Comparison of ENCODE assay signal across 1 cellular context in genomic region chr16:3713587-3714242, GRCh38.
TF ChIP-seq lines count a peak whose summit lies in the region.

No MANE protein-coding gene starts in this region.

TF ChIP-seq in WTC11, 78 proteins besides CTCF, POLR2A, EP300 and RAD21 (continued from another document):
- TF ChIP-seq FOXP4 (CRISPR knock-in tag; IDR thresholded peaks at IDR 0.05) (no peak), PRRX2 (CRISPR knock-in tag; IDR thresholded peaks at IDR 0.05) (no peak), TP53 (CRISPR knock-in tag; IDR thresholded peaks at IDR 0.05) (no peak), GTF2I (CRISPR knock-in tag; conservative IDR thresholded peaks at IDR 0.05) (no peak), GRHL2 (CRISPR knock-in tag; IDR thresholded peaks at IDR 0.05; ENCODE audit: insufficient replicate concordance, severe bottlenecking) (no peak)
- TF ChIP-seq, protein P1, sequence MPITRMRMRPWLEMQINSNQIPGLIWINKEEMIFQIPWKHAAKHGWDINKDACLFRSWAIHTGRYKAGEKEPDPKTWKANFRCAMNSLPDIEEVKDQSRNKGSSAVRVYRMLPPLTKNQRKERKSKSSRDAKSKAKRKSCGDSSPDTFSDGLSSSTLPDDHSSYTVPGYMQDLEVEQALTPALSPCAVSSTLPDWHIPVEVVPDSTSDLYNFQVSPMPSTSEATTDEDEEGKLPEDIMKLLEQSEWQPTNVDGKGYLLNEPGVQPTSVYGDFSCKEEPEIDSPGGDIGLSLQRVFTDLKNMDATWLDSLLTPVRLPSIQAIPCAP (CRISPR knock-in tag; IDR thresholded peaks at IDR 0.05): no peak
